ENCODE assay signal across 18 cellular contexts in genomic region chr2:191189112-191189635, GRCh38. TPM values are rescaled to one million over a fixed set of nuclear protein-coding genes. Genes with fewer than 3 reads are reported as not detected.
DNase-seq lines count a peak whose midpoint lies in the region; ATAC-seq, FAIRE-seq and TF ChIP-seq lines count a peak whose summit lies in the region.
"Had no signal": no experiment of that assay in that cellular context is flagged by ENCODE, and none has a peak within 500 bp of the region (broad histone marks: within the 10 kb centered on the region; RNA-seq: fewer than 3 reads in every experiment).

No MANE protein-coding gene starts in this region.

- peak overlapping the region; percentile 28 for H3K9ac ChIP-seq in DND-41 (ENCODE audit: low read depth, low read length)
- H3K9ac ChIP-seq in keratinocyte (ENCODE audit: control insufficient read depth, extremely low read depth, insufficient read depth, low read length): no peak overlapping the region

- peaks cover 0 to 16% (median 10%) of the 10 kb centered on the region in 8 donors for H3K9me3 Mint-ChIP-seq in CD4-positive, alpha-beta memory T cell
- H3K9me3 Mint-ChIP-seq: nephron progenitor cell; stimulated activated naive B cell treated with anti-CD40 and anti-IgM and Interleukin-4, amounts not matched to agents 10 μg/mL and 1 μg/mL and 100 μg/mL, for 72 hours had no signal

- peak overlapping the region; percentile 48 to 93 (median 89) for H3K27ac Mint-ChIP-seq in CD4-positive, alpha-beta memory T cell
- peak overlapping the region; percentile 88 for H3K27ac Mint-ChIP-seq in T-helper 17 cell
- H3K27ac Mint-ChIP-seq: nephron progenitor cell; stimulated activated naive B cell treated with anti-CD40 and anti-IgM and Interleukin-4, amounts not matched to agents 10 μg/mL and 1 μg/mL and 100 μg/mL, for 72 hours had no signal

- DNase-seq in CD4-positive, alpha-beta memory T cell: peak in 2 of 5 donors; percentile 20 to 21
- DNase-seq in DND-41 (peak; percentile 34), T-helper 17 cell (no peak), keratinocyte (ENCODE audit: low read depth, low spot score) (no peak), H4 (ENCODE audit: low spot score) (no peak), left lung (no peak)
- DNase-seq: adrenal gland; GDM1; hippocampal formation; left ventricle myocardium superior; NCI-H1436 treated with DMSO at 0.1 percent for 48 hours; nephron progenitor cell; stimulated activated CD4-positive, alpha-beta T cell treated with anti-CD3 and anti-CD28 coated beads, Interleukin-4, amount 100 ng/mL, for 4 hours; stimulated activated naive B cell treated with anti-CD40 and anti-IgM and Interleukin-4, amounts not matched to agents 10 μg/mL and 1 μg/mL and 100 μg/mL, for 72 hours; T-helper 9 cell had no signal

- TF ChIP-seq CTCF in DND-41 (IDR thresholded peaks at IDR 0.05; ENCODE audit: borderline replicate concordance, extremely low read depth, low read length, poor library complexity, severe bottlenecking): no peak
- TF ChIP-seq CTCF in keratinocyte (optimal IDR thresholded peaks at IDR 0.05 in 1 of 3, IDR thresholded peaks at IDR 0.05 in 1 of 3, conservative IDR thresholded peaks at IDR 0.05 in 1 of 3; ENCODE audit: extremely low read depth in 1 of 3, insufficient read depth in 2 of 3, low read length in 3 of 3): no peak
- no peak for TF ChIP-seq CTCF in left lung (IDR thresholded peaks at IDR 0.05)

- H3K4me1 Mint-ChIP-seq in CD4-positive, alpha-beta memory T cell: peaks cover 29 to 52% (median 40%) of the 10 kb centered on the region in 4 donors
- H3K4me1 Mint-ChIP-seq in T-helper 17 cell: peaks cover 14% of the 10 kb centered on the region

- no peaks in the 10 kb centered on the region for H3K27me3 ChIP-seq in CD4-positive, alpha-beta memory T cell (ENCODE audit: insufficient read depth, low read length)
- no peaks in the 10 kb centered on the region for H3K27me3 ChIP-seq in DND-41 (ENCODE audit: insufficient read depth, low read length, poor library complexity)
- no peaks in the 10 kb centered on the region for H3K27me3 ChIP-seq in keratinocyte (ENCODE audit: control insufficient read depth, extremely low read depth, insufficient read depth, low read length)
- H3K27me3 ChIP-seq in left lung: no peaks in the 10 kb centered on the region
- H3K27me3 ChIP-seq: adrenal gland, esophagus muscularis mucosa, vagina had no signal

- no peak overlapping the region for H3K27ac ChIP-seq in CD4-positive, alpha-beta memory T cell (ENCODE audit: low read depth, low read length)
- H3K27ac ChIP-seq in DND-41 (ENCODE audit: low read length): peak overlapping the region; percentile 70
- no peak overlapping the region for H3K27ac ChIP-seq in keratinocyte (ENCODE audit: control insufficient read depth, insufficient read depth, low read length)
- no peak overlapping the region for H3K27ac ChIP-seq in left lung
- H3K27ac ChIP-seq: adrenal gland, esophagus muscularis mucosa, vagina had no signal

- no peaks in the 10 kb centered on the region for H3K9me1 ChIP-seq in keratinocyte (ENCODE audit: control insufficient read depth, extremely low read depth, insufficient read depth, low read length)

- intact Hi-C loops in CD4-positive, alpha-beta memory T cell (cut with micrococcal nuclease): no loop called here
- intact Hi-C loops in left lung (cut with DNase I): no loop called here

- H4K20me1 ChIP-seq in DND-41 (ENCODE audit: insufficient read depth, low read length): no peaks in the 10 kb centered on the region
- no peaks in the 10 kb centered on the region for H4K20me1 ChIP-seq in keratinocyte (ENCODE audit: control insufficient read depth, extremely low read depth, insufficient read depth, low read length)

- no peak overlapping the region for H3K4me3 ChIP-seq in CD4-positive, alpha-beta memory T cell (ENCODE audit: low read length in 2 of 2)
- H3K4me3 ChIP-seq in DND-41 (ENCODE audit: low read depth in 1 of 2, low read length in 2 of 2) (peak overlapping the region in 1 of 2 experiments; percentile 38; a peak in 2 of 4 replicates), keratinocyte (ENCODE audit: control insufficient read depth in 2 of 3, extremely low read depth in 1 of 3, insufficient read depth in 2 of 3, low read depth in 1 of 3, low read length in 3 of 3) (no peak overlapping the region), left lung (no peak overlapping the region)
- H3K4me3 ChIP-seq: adrenal gland, esophagus muscularis mucosa, vagina had no signal

- peaks cover 0 to 2% of the 10 kb centered on the region in 2 donors for H3K27me3 Mint-ChIP-seq in CD4-positive, alpha-beta memory T cell
- no peaks in the 10 kb centered on the region for H3K27me3 Mint-ChIP-seq in T-helper 17 cell
- H3K27me3 Mint-ChIP-seq: stimulated activated naive B cell treated with anti-CD40 and anti-IgM and Interleukin-4, amounts not matched to agents 10 μg/mL and 1 μg/mL and 100 μg/mL, for 72 hours had no signal

- H3K4me2 ChIP-seq in DND-41 (ENCODE audit: insufficient read depth, low read length) (peak overlapping the region; percentile 61), keratinocyte (ENCODE audit: control insufficient read depth, extremely low read depth, insufficient read depth, low read depth, low read length) (peak overlapping the region; percentile 60)

- ATAC-seq in DND-41 (ENCODE audit: insufficient read depth, low read depth) (peak; percentile 23), T-helper 17 cell (no peak), left lung (no peak), HG02973 (IDR thresholded peaks at IDR 0.05; ENCODE audit: unreplicated experiment) (no peak)
- ATAC-seq: left ventricle myocardium superior; stimulated activated naive B cell treated with anti-CD40 and anti-IgM and Interleukin-4, amounts not matched to agents 10 μg/mL and 1 μg/mL and 100 μg/mL, for 72 hours had no signal

- H3K4me3 Mint-ChIP-seq in CD4-positive, alpha-beta memory T cell: peak overlapping the region; percentile 69 to 92 (median 82)
- H3K4me3 Mint-ChIP-seq in T-helper 17 cell: peak overlapping the region; percentile 84
- H3K4me3 Mint-ChIP-seq: nephron progenitor cell; stimulated activated naive B cell treated with anti-CD40 and anti-IgM and Interleukin-4, amounts not matched to agents 10 μg/mL and 1 μg/mL and 100 μg/mL, for 72 hours had no signal

- dilution Hi-C loops in keratinocyte (cut with MboI; ENCODE audit: extremely low pct_ligation_motif_present, low sequenced_read_pairs): no loop called here

- peaks cover 2 to 10% of the 10 kb centered on the region in 2 donors for H3K36me3 Mint-ChIP-seq in CD4-positive, alpha-beta memory T cell
- H3K36me3 Mint-ChIP-seq in T-helper 17 cell (ENCODE audit: low read depth): no peaks in the 10 kb centered on the region
- H3K36me3 Mint-ChIP-seq: stimulated activated naive B cell treated with anti-CD40 and anti-IgM and Interleukin-4, amounts not matched to agents 10 μg/mL and 1 μg/mL and 100 μg/mL, for 72 hours had no signal

- CTCF ChIA-PET in CD4-positive, alpha-beta memory T cell (lab: Charles Lee; ENCODE audit: partially characterized antibody): interaction anchor here (1.0 to 1.3 kb wide), 5 partner anchors 16 to 332 kb away, joined by 3 to 6 read pairs (median 5); no protein-coding TSS in a partner anchor

- H2AFZ ChIP-seq in DND-41 (ENCODE audit: low read depth, low read length) (peak overlapping the region; percentile 63), keratinocyte (ENCODE audit: control insufficient read depth, low read length) (peak overlapping the region; percentile 1)

- H3K79me2 ChIP-seq in DND-41 (ENCODE audit: insufficient read depth, low read length) (no peaks in the 10 kb centered on the region), keratinocyte (ENCODE audit: control insufficient read depth, insufficient read depth, low read length) (no peaks in the 10 kb centered on the region)

- FAIRE-seq in keratinocyte (lab: Jason Lieb, UNC): no peak

- H3K4me1 ChIP-seq in CD4-positive, alpha-beta memory T cell (ENCODE audit: insufficient read depth, low read length): peaks cover 35% of the 10 kb centered on the region
- H3K4me1 ChIP-seq in DND-41 (ENCODE audit: insufficient read depth, low read length) (peaks cover 40% of the 10 kb centered on the region), keratinocyte (ENCODE audit: control insufficient read depth, extremely low read depth, insufficient read depth, low read length) (peaks cover 8% of the 10 kb centered on the region), left lung (peaks cover 5 to 51% of the 10 kb centered on the region in 2 donors)
- H3K4me1 ChIP-seq: adrenal gland, esophagus muscularis mucosa, vagina had no signal

- POLR2A ChIA-PET in CD4-positive, alpha-beta memory T cell (lab: Charles Lee; ENCODE audit: partially characterized antibody): interaction anchor here (1.0 kb wide), 1 partner anchor 39 kb away, joined by 3 read pairs; no protein-coding TSS in a partner anchor

- H3K9me3 ChIP-seq in CD4-positive, alpha-beta memory T cell (ENCODE audit: control insufficient read depth in 1 of 2, low read length in 2 of 2): no peaks in the 10 kb centered on the region
- H3K9me3 ChIP-seq in DND-41 (ENCODE audit: insufficient read depth, low read length, severe bottlenecking) (no peaks in the 10 kb centered on the region), T-helper 17 cell (ENCODE audit: control insufficient read depth, low read length, poor library complexity, severe bottlenecking) (no peaks in the 10 kb centered on the region), keratinocyte (ENCODE audit: control insufficient read depth, low read depth, low read length) (no peaks in the 10 kb centered on the region), left lung (no peaks in the 10 kb centered on the region)
- H3K9me3 ChIP-seq: adrenal gland, esophagus muscularis mucosa, vagina had no signal

- H3K36me3 ChIP-seq in CD4-positive, alpha-beta memory T cell (ENCODE audit: insufficient read depth, low read length): no peaks in the 10 kb centered on the region
- no peaks in the 10 kb centered on the region for H3K36me3 ChIP-seq in DND-41 (ENCODE audit: insufficient read depth, low read length)
- H3K36me3 ChIP-seq in keratinocyte (ENCODE audit: control insufficient read depth in 2 of 2, extremely low read depth in 1 of 2, insufficient read depth in 2 of 2, low read length in 2 of 2): no peaks in the 10 kb centered on the region
- no peaks in the 10 kb centered on the region for H3K36me3 ChIP-seq in left lung
- H3K36me3 ChIP-seq: adrenal gland, esophagus muscularis mucosa, vagina had no signal

RNA-seq across cellular contexts. Expression of gene STAT4, which starts 38.4 kb away (rescaled TPM):
- total RNA-seq in CD4-positive, alpha-beta memory T cell: 100 to 1,000 TPM; 114 to 119 TPM
- polyA plus RNA-seq in CD4-positive, alpha-beta memory T cell: 10 to 100 TPM; 69.7 to 76.6 TPM
- total RNA-seq in T-helper 17 cell (100 to 1,000 TPM; 117 to 128 TPM), left lung (1 to 10 TPM; 4.4 to 4.5 TPM)
- polyA plus RNA-seq in keratinocyte: 1.6 to 3.3 TPM (median 2.0 TPM) in 3 replicates
- polyA plus RNA-seq in keratinocyte (2011; ENCODE audit: low read depth): 0.40 TPM
- 1.8 and 3.0 TPM in 2 replicates for polyA plus RNA-seq in keratinocyte (2011; cell fraction: cytosol; rRNA removed)
- 3.0 and 3.1 TPM in 2 replicates for polyA plus RNA-seq in keratinocyte (2011; cell fraction: nucleus; rRNA removed)
- polyA plus RNA-seq in keratinocyte (2012; ENCODE audit: low replicate concordance): 0.80 and 0.92 TPM in 2 replicates
- polyA minus RNA-seq in keratinocyte: 0.16 to 2.2 TPM (median 1.7 TPM) in 3 replicates
- polyA minus RNA-seq in keratinocyte (2011; cell fraction: cytosol; rRNA and poly(A)+ RNA removed): not detected
- polyA minus RNA-seq in keratinocyte (2011; cell fraction: nucleus; rRNA and poly(A)+ RNA removed): 1.3 and 2.7 TPM in 2 replicates
- total RNA-seq in H4 (2014; rRNA removed; shearing (Covaris generic)): 0.55 and 4.3 TPM in 2 replicates

RNA-seq across cellular contexts. Expression of gene MYO1B, which starts 56.0 kb away (rescaled TPM):
- under 1 TPM; 0.12 to 0.14 TPM for total RNA-seq in CD4-positive, alpha-beta memory T cell
- under 1 TPM; 0.20 to 0.38 TPM for polyA plus RNA-seq in CD4-positive, alpha-beta memory T cell
- total RNA-seq in T-helper 17 cell (under 1 TPM; 0.23 to 0.52 TPM), left lung (100 to 1,000 TPM; 136 to 305 TPM)
- 178 to 277 TPM (median 204 TPM) in 3 replicates for polyA plus RNA-seq in keratinocyte
- 98.6 TPM for polyA plus RNA-seq in keratinocyte (2011; ENCODE audit: low read depth)
- polyA plus RNA-seq in keratinocyte (2011; cell fraction: cytosol; rRNA removed): 119 and 264 TPM in 2 replicates
- 200 and 258 TPM in 2 replicates for polyA plus RNA-seq in keratinocyte (2011; cell fraction: nucleus; rRNA removed)
- polyA plus RNA-seq in keratinocyte (2012; ENCODE audit: low replicate concordance): 82.0 and 167 TPM in 2 replicates
- polyA minus RNA-seq in keratinocyte: 89.3 to 345 TPM (median 245 TPM) in 3 replicates
- 288 TPM for polyA minus RNA-seq in keratinocyte (2011; cell fraction: cytosol; rRNA and poly(A)+ RNA removed)
- 261 and 560 TPM in 2 replicates for polyA minus RNA-seq in keratinocyte (2011; cell fraction: nucleus; rRNA and poly(A)+ RNA removed)
- total RNA-seq in H4 (2014; rRNA removed; shearing (Covaris generic)): 51.0 and 58.5 TPM in 2 replicates

Comparison
In these comparisons a context has a peak if more than half of its experiments do, and no peak if none do; other contexts are left out.
1. RNA of gene STAT4, which starts 38.4 kb away (total RNA-seq): 117 to 128 TPM in T-helper 17 cell and 114 to 119 TPM in CD4-positive, alpha-beta memory T cell; 4.4 to 4.5 TPM in left lung and 0.55 to 4.3 TPM in H4; every median in the first group is over 10 times any median in the second.
2. RNA of gene MYO1B, which starts 56.0 kb away (total RNA-seq): 136 to 305 TPM in left lung and 51.0 to 58.5 TPM in H4; 0.23 to 0.52 TPM in T-helper 17 cell and 0.12 to 0.14 TPM in CD4-positive, alpha-beta memory T cell; every median in the first group is over 10 times any median in the second.